28 cellular contexts compared by ENCODE assay signal in the genomic region with DNA sequence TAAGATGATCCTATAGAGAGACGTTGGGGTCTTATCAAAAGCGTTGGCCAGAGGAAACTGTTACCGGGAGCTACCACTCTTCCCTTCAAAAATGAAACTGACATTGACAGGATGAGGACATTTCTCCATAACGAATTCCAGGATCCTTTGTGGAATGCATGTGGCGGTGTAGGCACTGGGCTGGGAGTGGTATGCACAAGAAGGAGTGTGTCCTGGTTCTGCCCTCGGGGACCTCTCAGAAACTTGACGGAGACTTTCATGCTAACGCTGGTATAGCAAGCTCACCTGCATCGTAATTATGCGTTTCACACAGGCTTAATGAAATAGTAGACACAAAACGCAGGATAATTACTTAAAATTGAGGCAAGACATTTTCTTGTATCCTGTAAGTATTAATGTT.
"Had no signal": no experiment of that assay in that cellular context is flagged by ENCODE, and none has a peak within 500 bp of the region (broad histone marks: within the 10 kb centered on the region; RNA-seq: fewer than 3 reads in every experiment).

No MANE protein-coding gene starts in this region.

- H3K9me3 Mint-ChIP-seq: activated T-cell treated with anti-CD3 and anti-CD28 coated beads, Interleukin-2, amount 50 U/mL, for 4 hours; endodermal cell had no signal

- DNase-seq: activated B cell treated with CpG ODN at 0.5 μM for 24 hours; activated CD4-positive, alpha-beta memory T cell treated with anti-CD3 and anti-CD28 coated beads for 36 hours; activated CD4-positive, alpha-beta T cell treated with anti-CD3 and anti-CD28 coated beads for 36 hours; activated CD4-positive, alpha-beta T cell treated with anti-CD3 and anti-CD28 coated beads, Interleukin-2, amount 10 ng/mL, durations not matched to agents 24 days and 14 days; activated CD4-positive, CD25-positive, alpha-beta regulatory T cell treated with anti-CD3 and anti-CD28 coated beads, Interleukin-2, amount 50 U/mL, for 72 hours; activated CD8-positive, alpha-beta memory T cell treated with anti-CD3 and anti-CD28 coated beads for 24 hours; activated effector memory CD4-positive, alpha-beta T cell treated with Interleukin-2 at 50 U/mL for 16 hours; activated gamma-delta T cell treated with Interleukin-2 at 50 U/mL for 16 hours; activated naive CD4-positive, alpha-beta T cell treated with Interleukin-2 at 50 U/mL for 16 hours; activated T-cell treated with anti-CD3 and anti-CD28 coated beads, Interleukin-2, amount 50 U/mL, for 4 hours; central memory CD4-positive, alpha-beta T cell; cerebellar nuclear complex; colonic mucosa; dorsolateral prefrontal cortex; effector memory CD4-positive, alpha-beta T cell; endodermal cell; foreskin fibroblast; head of caudate nucleus; T-helper 17 cell; T1000; WERI-Rb-1 had no signal

- H3K36me3 Mint-ChIP-seq: brain had no signal

- ATAC-seq: activated CD4-positive, alpha-beta T cell treated with anti-CD3 and anti-CD28 coated beads for 36 hours; activated naive CD4-positive, alpha-beta T cell treated with anti-CD3 and anti-CD28 coated beads, Interleukin-2, amount 50 U/mL, for 72 hours; activated T-cell treated with anti-CD3 and anti-CD28 coated beads, Interleukin-2, amount 50 U/mL, for 4 hours; activated T-helper 17 cell treated with anti-CD3 and anti-CD28 coated beads, Interleukin-2, amount 50 U/mL, for 72 hours; esophagus mucosa; T-helper 17 cell had no signal

- H3K4me3 Mint-ChIP-seq: activated B cell treated with CpG ODN at 0.5 μM for 24 hours; activated CD4-positive, alpha-beta memory T cell treated with anti-CD3 and anti-CD28 coated beads for 36 hours; activated CD4-positive, alpha-beta T cell treated with anti-CD3 and anti-CD28 coated beads for 36 hours; activated CD4-positive, alpha-beta T cell treated with anti-CD3 and anti-CD28 coated beads, Interleukin-2, amount 10 ng/mL, durations not matched to agents 24 days and 14 days; activated T-cell treated with anti-CD3 and anti-CD28 coated beads, Interleukin-2, amount 50 U/mL, for 4 hours; activated T-helper 17 cell treated with anti-CD3 and anti-CD28 coated beads, Interleukin-2, amount 50 U/mL, for 72 hours; brain; dendritic cell treated with granulocyte-macrophage colony-stimulating factor and Interleukin-4, amounts not matched to agents 40 ng/mL and 50 ng/mL, for 4 days; endodermal cell; T-helper 17 cell; T-helper 2 cell treated with Interferon-gamma antibody and Interleukin-4, amounts not matched to agents 5 μg/mL and 100 μg/mL, for 36 hours had no signal

- H3K27ac Mint-ChIP-seq: activated B cell treated with CpG ODN at 0.5 μM for 24 hours; activated CD4-positive, alpha-beta memory T cell treated with anti-CD3 and anti-CD28 coated beads for 36 hours; activated CD4-positive, alpha-beta T cell treated with anti-CD3 and anti-CD28 coated beads for 36 hours; activated T-helper 17 cell treated with anti-CD3 and anti-CD28 coated beads, Interleukin-2, amount 50 U/mL, for 72 hours; brain; dendritic cell treated with granulocyte-macrophage colony-stimulating factor and Interleukin-4, amounts not matched to agents 40 ng/mL and 50 ng/mL, for 4 days; endodermal cell; T-helper 17 cell; T-helper 2 cell treated with Interferon-gamma antibody and Interleukin-4, amounts not matched to agents 5 μg/mL and 100 μg/mL, for 36 hours had no signal

- H3K27me3 Mint-ChIP-seq: activated B cell treated with CpG ODN at 0.5 μM for 24 hours; activated CD4-positive, alpha-beta memory T cell treated with anti-CD3 and anti-CD28 coated beads for 36 hours; activated CD4-positive, alpha-beta T cell treated with anti-CD3 and anti-CD28 coated beads for 36 hours; activated CD4-positive, alpha-beta T cell treated with anti-CD3 and anti-CD28 coated beads, Interleukin-2, amount 10 ng/mL, durations not matched to agents 24 days and 14 days; activated T-helper 17 cell treated with anti-CD3 and anti-CD28 coated beads, Interleukin-2, amount 50 U/mL, for 72 hours; brain; T-helper 17 cell had no signal

- FAIRE-seq: frontal cortex had no signal
